In the genomic region with DNA sequence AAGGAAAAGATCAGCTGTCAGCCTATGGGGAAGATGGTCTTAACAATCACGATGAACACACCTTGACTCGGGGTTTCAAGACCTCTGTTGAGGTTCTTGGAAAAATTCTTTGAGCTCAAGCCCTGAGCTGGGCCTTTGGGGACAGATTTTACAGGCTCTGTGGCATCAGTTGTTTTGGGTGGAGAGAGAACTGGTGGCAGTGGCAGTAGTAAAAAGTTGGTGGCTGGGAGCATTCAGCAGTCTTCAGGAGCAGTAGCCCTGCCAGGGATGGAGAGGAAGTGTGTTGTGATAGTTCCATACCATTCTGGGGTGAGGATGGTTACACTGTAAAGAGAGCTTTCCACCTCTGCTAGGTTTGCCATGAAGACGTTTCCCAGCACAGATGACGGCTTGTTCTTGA, we compare ENCODE assay signal across 34 cellular contexts. TPM values are rescaled to one million over a fixed set of nuclear protein-coding genes. Genes with fewer than 3 reads are reported as not detected.
"Had no signal": no experiment of that assay in that cellular context is flagged by ENCODE, and none has a peak within 500 bp of the region (broad histone marks: within the 10 kb centered on the region; RNA-seq: fewer than 3 reads in every experiment).

No MANE protein-coding gene starts in this region.

- H3K9me3 ChIP-seq: MG63 had no signal

- H2AFZ ChIP-seq: PC-9 had no signal

- ATAC-seq: activated naive CD8-positive, alpha-beta T cell treated with anti-CD3 and anti-CD28 coated beads, Interleukin-2, amount 50 U/mL, for 24 hours; Right ventricle myocardium inferior had no signal

- H3K4me3 ChIP-seq: MG63, PC-9 had no signal

- DNase-seq: activated B cell treated with CpG ODN at 0.5 μM for 24 hours; activated CD4-positive, alpha-beta memory T cell treated with anti-CD3 and anti-CD28 coated beads, Interleukin-2, amount 10 ng/mL, durations not matched to agents 7 days and 5 days; activated CD4-positive, alpha-beta T cell treated with anti-CD3 and anti-CD28 coated beads for 48 hours; activated CD4-positive, CD25-positive, alpha-beta regulatory T cell treated with anti-CD3 and anti-CD28 coated beads, Interleukin-2, amount 50 U/mL, for 72 hours; activated effector memory CD4-positive, alpha-beta T cell treated with Interleukin-2 at 50 U/mL for 16 hours; activated naive CD4-positive, alpha-beta T cell treated with anti-CD3 and anti-CD28 coated beads, Interleukin-2, amount 10 ng/mL, durations not matched to agents 7 days and 5 days; activated naive CD8-positive, alpha-beta T cell treated with anti-CD3 and anti-CD28 coated beads, Interleukin-2, amount 50 U/mL, for 24 hours; activated T-cell treated with anti-CD3 and anti-CD28 coated beads, Interleukin-2, amount 50 U/mL, for 48 hours; anterior cingulate cortex; central memory CD4-positive, alpha-beta T cell; Kasumi-1; KG1; MG63; NCI-H1048; NCI-H1436 treated with DMSO at 0.1 percent for 48 hours; NCI-H1694 treated with DMSO at 0.1 percent for 48 hours; NCI-H2029; NCI-H510A; NCI-H526; NCI-H748 treated with DMSO at 0.1 percent for 48 hours; PC-9; SIG-M5; SW 1271; T-helper 1 cell; T-helper 2 cell; T-helper 9 cell had no signal

- H3K4me2 ChIP-seq: PC-9 had no signal

- H3K27ac ChIP-seq: PC-9, RWPE1, VCaP had no signal

- H3K36me3 ChIP-seq: MG63 had no signal

- FAIRE-seq: bronchial epithelial cell, RCC 7860 had no signal

- H3K27me3 ChIP-seq: MG63 had no signal

RNA-seq across cellular contexts. Expression of gene KY, which starts 4.9 kb away (rescaled TPM):
- total RNA-seq: activated B cell treated with CpG ODN at 0.5 μM for 24 hours; activated CD4-positive, alpha-beta memory T cell treated with anti-CD3 and anti-CD28 coated beads, Interleukin-2, amount 10 ng/mL, durations not matched to agents 7 days and 5 days; activated CD8-positive, alpha-beta memory T cell treated with anti-CD3 and anti-CD28 coated beads for 36 hours; bronchial epithelial cell; OCI-LY7; PC-9; SK-MEL-5 had no signal
